ENCODE assay signal across 30 cellular contexts in genomic region chr3:148705314-148705713, GRCh38. TPM values are rescaled to one million over a fixed set of nuclear protein-coding genes. Genes with fewer than 3 reads are reported as not detected.
"Had no signal": no experiment of that assay in that cellular context is flagged by ENCODE, and none has a peak within 500 bp of the region (broad histone marks: within the 10 kb centered on the region; RNA-seq: fewer than 3 reads in every experiment).

No MANE protein-coding gene starts in this region.

- H3K4me1 ChIP-seq: ascending aorta had no signal

- FAIRE-seq: bronchial epithelial cell had no signal

- H3K9me3 ChIP-seq: ascending aorta had no signal

- H3K27ac ChIP-seq: ascending aorta, cardiac muscle cell, VCaP had no signal

- H3K36me3 ChIP-seq: ascending aorta, cardiac muscle cell had no signal

- DNase-seq: activated B cell treated with CpG ODN at 0.5 μM for 24 hours; activated CD4-positive, alpha-beta memory T cell treated with anti-CD3 and anti-CD28 coated beads for 36 hours; activated CD4-positive, alpha-beta T cell treated with anti-CD3 and anti-CD28 coated beads for 4 hours; activated CD4-positive, alpha-beta T cell treated with anti-CD3 and anti-CD28 coated beads, Interleukin-2, amount 10 ng/mL, durations not matched to agents 24 days and 14 days; activated CD4-positive, alpha-beta T cell treated with anti-CD3 and anti-CD28 coated beads, Interleukin-2, amount 50 U/mL, for 1 hour; activated CD4-positive, alpha-beta T cell treated with anti-CD3 and anti-CD28 coated beads, Interleukin-2, amount 50 U/mL, for 4 hours; activated CD4-positive, CD25-positive, alpha-beta regulatory T cell treated with anti-CD3 and anti-CD28 coated beads, Interleukin-2, amount 50 U/mL, for 72 hours; activated CD8-positive, alpha-beta memory T cell treated with anti-CD3 and anti-CD28 coated beads, Interleukin-2, amount 50 U/mL, for 48 hours; activated CD8-positive, alpha-beta T cell treated with anti-CD3 and anti-CD28 coated beads for 36 hours; activated effector memory CD4-positive, alpha-beta T cell treated with Interleukin-2 at 50 U/mL for 16 hours; activated gamma-delta T cell; activated naive CD4-positive, alpha-beta T cell treated with anti-CD3 and anti-CD28 coated beads, Interleukin-2, amount 10 ng/mL, durations not matched to agents 7 days and 5 days; activated naive CD4-positive, alpha-beta T cell treated with Interleukin-2 at 50 U/mL for 16 hours; activated naive CD8-positive, alpha-beta T cell treated with anti-CD3 and anti-CD28 coated beads, Interleukin-2, amount 10 ng/mL, durations not matched to agents 7 days and 5 days; activated naive CD8-positive, alpha-beta T cell treated with anti-CD3 and anti-CD28 coated beads, Interleukin-2, amount 50 U/mL, for 24 hours; activated T-cell treated with anti-CD3 and anti-CD28 coated beads, Interleukin-2, amount 50 U/mL, for 24 hours; activated T-cell treated with anti-CD3 and anti-CD28 coated beads, Interleukin-2, amount 50 U/mL, for 48 hours; amygdala; anterior cingulate cortex; caudate nucleus; cerebellar nuclear complex; T-helper 1 cell; T-helper 2 cell; T-helper 9 cell had no signal

- H3K27me3 ChIP-seq: ascending aorta had no signal

- ATAC-seq: activated CD8-positive, alpha-beta T cell treated with anti-CD3 and anti-CD28 coated beads for 36 hours; activated naive CD8-positive, alpha-beta T cell treated with anti-CD3 and anti-CD28 coated beads, Interleukin-2, amount 50 U/mL, for 24 hours had no signal

- H3K4me3 ChIP-seq: ascending aorta, cardiac muscle cell had no signal

RNA-seq across cellular contexts. Expression of gene AGTR1, which starts 7.6 kb away (rescaled TPM):
- total RNA-seq: activated B cell treated with CpG ODN at 0.5 μM for 24 hours; activated CD4-positive, alpha-beta memory T cell treated with anti-CD3 and anti-CD28 coated beads for 36 hours; activated CD4-positive, alpha-beta T cell treated with anti-CD3 and anti-CD28 coated beads, Interleukin-2, amount 10 ng/mL, durations not matched to agents 24 days and 14 days; activated CD8-positive, alpha-beta memory T cell treated with anti-CD3 and anti-CD28 coated beads for 36 hours; activated CD8-positive, alpha-beta T cell treated with anti-CD3 and anti-CD28 coated beads for 36 hours; activated naive CD8-positive, alpha-beta T cell treated with anti-CD3 and anti-CD28 coated beads, Interleukin-2, amount 10 ng/mL, durations not matched to agents 7 days and 5 days; activated T-helper 2 cell treated with anti-CD3 and anti-CD28 coated beads, Interferon-gamma antibody, Interleukin-2, Interleukin-4, amounts not matched to agents 10 μg/mL and 5 μg/mL and 100 μg/mL, durations not matched to agents 14 hours and 24 hours and 36 hours; bronchial epithelial cell; cardiac muscle cell had no signal
- polyA plus RNA-seq: cardiac muscle cell had no signal
